Comparison of ENCODE assay signal across 9 cellular contexts in the genomic region with DNA sequence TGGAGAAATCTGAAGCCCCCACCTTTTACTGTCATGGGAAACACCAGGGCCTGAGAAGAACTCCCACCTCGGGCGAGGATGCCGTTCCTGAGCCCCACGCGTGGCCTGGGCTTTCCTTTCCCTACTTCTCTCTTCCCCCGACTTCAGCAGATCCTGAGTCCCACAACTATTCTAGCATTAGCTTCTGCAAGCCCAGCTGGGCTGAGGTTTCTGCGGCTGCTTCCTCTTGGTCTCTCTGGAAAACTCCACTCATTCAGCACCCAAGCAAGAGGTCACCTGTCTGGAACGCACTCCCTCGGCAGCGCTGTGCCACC. TPM values are rescaled to one million over a fixed set of nuclear protein-coding genes. Genes with fewer than 3 reads are reported as not detected.
DNase-seq lines count a peak whose midpoint lies in the region; ATAC-seq and TF ChIP-seq lines count a peak whose summit lies in the region.
"Had no signal": no experiment of that assay in that cellular context is flagged by ENCODE, and none has a peak within 500 bp of the region (broad histone marks: within the 10 kb centered on the region; RNA-seq: fewer than 3 reads in every experiment).

No MANE protein-coding gene starts in this region.

- intact Hi-C loops in left ventricle myocardium inferior (cut with micrococcal nuclease), result no loop called here
- intact Hi-C loops in Right ventricle myocardium superior (cut with DNase I), result no loop called here
- intact Hi-C loops in vagina (cut with DNase I), result no loop called here

- H3K9me3 ChIP-seq in left ventricle myocardium inferior (replicated peaks), result no peaks in the 10 kb centered on the region
- H3K9me3 ChIP-seq in vagina, result no peaks in the 10 kb centered on the region

- no peak for TF ChIP-seq CTCF in left ventricle myocardium inferior (IDR thresholded peaks at IDR 0.05; ENCODE audit: borderline replicate concordance)
- TF ChIP-seq CTCF in epithelial cell of esophagus (IDR thresholded peaks at IDR 0.05; ENCODE audit: insufficient read depth, low read depth, low read length, missing control alignments), result no peak
- no peak for TF ChIP-seq CTCF in nephron (IDR thresholded peaks at IDR 0.05; ENCODE audit: unreplicated experiment in 3 of 3)
- no peak for TF ChIP-seq CTCF in vagina (IDR thresholded peaks at IDR 0.05)

- no peak for TF ChIP-seq POLR2A in vagina (IDR thresholded peaks at IDR 0.05)

- H3K27me3 ChIP-seq in left ventricle myocardium inferior (ENCODE audit: low read depth), result no peaks in the 10 kb centered on the region
- no peaks in the 10 kb centered on the region for H3K27me3 ChIP-seq in vagina

- H3K4me1 ChIP-seq in left ventricle myocardium inferior (peaks cover 46% of the 10 kb centered on the region), vagina (peaks cover 41% of the 10 kb centered on the region)

- H3K27ac ChIP-seq in left ventricle myocardium inferior (replicated peaks), result no peak overlapping the region
- peak overlapping the region; percentile 85 for H3K27ac ChIP-seq in vagina

- H3K27ac Mint-ChIP-seq in nephron, result peak overlapping the region; percentile 39 to 79 (median 49)
- H3K27ac Mint-ChIP-seq: CD14-positive monocyte had no signal

- peaks cover 32% of the 10 kb centered on the region for H3K36me3 Mint-ChIP-seq in nephron (ENCODE audit: low read depth)

- no peak for DNase-seq in left ventricle myocardium inferior
- DNase-seq in Right ventricle myocardium superior, result no peak
- no peak for DNase-seq in epithelial cell of esophagus (ENCODE audit: low read depth)
- DNase-seq in vagina (ENCODE audit: extremely low spot score in 2 of 2), result no peak
- DNase-seq in OCI-M2 (lab: John Stamatoyannopoulos, UW; ENCODE audit: unreplicated experiment), result no peak
- no peak for DNase-seq in occipital lobe (lab: John Stamatoyannopoulos, UW)

- no peak for ATAC-seq in Right ventricle myocardium superior (ENCODE audit: poor library complexity)
- no peak for ATAC-seq in GM18867 (IDR thresholded peaks at IDR 0.05; ENCODE audit: unreplicated experiment)

- H3K4me1 Mint-ChIP-seq in nephron, result peaks cover 17% of the 10 kb centered on the region

- peaks cover 6% of the 10 kb centered on the region for H3K9me3 Mint-ChIP-seq in nephron

- H3K36me3 ChIP-seq in left ventricle myocardium inferior (no peaks in the 10 kb centered on the region), vagina (no peaks in the 10 kb centered on the region)

- H3K4me3 Mint-ChIP-seq in nephron, result peak overlapping the region; percentile 73 to 95 (median 78)

- peaks cover 7% of the 10 kb centered on the region for H3K27me3 Mint-ChIP-seq in nephron (ENCODE audit: low read depth)

- H3K4me3 ChIP-seq in left ventricle myocardium inferior (peak overlapping the region; percentile 89), epithelial cell of esophagus (ENCODE audit: low read length) (peak overlapping the region; percentile 55), vagina (peak overlapping the region; percentile 87 to 91)

RNA-seq across cellular contexts. Expression of gene DOCK1, which starts 0.8 kb away (rescaled TPM):
- total RNA-seq in left ventricle myocardium inferior (16.8 TPM), Right ventricle myocardium superior (14.3 TPM), vagina (64.6 TPM), occipital lobe (18.6 TPM)
